In the genomic region with DNA sequence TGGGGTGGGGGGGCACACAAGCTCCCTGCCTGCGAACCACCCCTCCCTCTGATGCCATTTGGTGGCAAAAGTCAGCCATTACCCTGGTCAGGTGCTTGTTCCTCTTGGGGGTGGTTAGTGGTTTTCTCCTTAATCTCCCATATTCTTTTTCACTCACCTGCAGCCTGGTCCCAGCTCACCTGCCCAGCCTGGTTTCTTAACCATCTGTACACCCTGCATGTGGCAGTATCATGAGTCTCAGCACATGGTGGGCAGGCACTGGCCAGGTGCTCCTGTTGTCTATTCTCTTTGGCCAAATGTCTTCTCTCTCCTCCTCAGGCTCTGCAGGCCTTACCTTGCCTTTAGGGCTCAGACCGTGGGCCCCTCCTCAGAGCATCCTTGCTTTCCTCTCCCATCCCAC, we compare ENCODE assay signal across 14 cellular contexts. TPM values are rescaled to one million over a fixed set of nuclear protein-coding genes. Genes with fewer than 3 reads are reported as not detected.
DNase-seq lines count a peak whose midpoint lies in the region; ATAC-seq, FAIRE-seq and TF ChIP-seq lines count a peak whose summit lies in the region.
"Had no signal": no experiment of that assay in that cellular context is flagged by ENCODE, and none has a peak within 500 bp of the region (broad histone marks: within the 10 kb centered on the region; RNA-seq: fewer than 3 reads in every experiment).

No MANE protein-coding gene starts in this region.

- H3K36me3 ChIP-seq in smooth muscle cell (ENCODE audit: low read depth) = no peaks in the 10 kb centered on the region

- no peak for ATAC-seq in esophagus mucosa

- POLR2A ChIA-PET in RWPE1 (lab: Yijun Ruan, JAX; ENCODE audit: low non-redundant PET) = no interaction called here

- CTCF ChIA-PET in RWPE1 (lab: Yijun Ruan, JAX) = interaction anchor here (0.6 kb wide), 1 partner anchor 215 kb away, joined by 3 read pairs; no protein-coding TSS in a partner anchor

- H2AFZ ChIP-seq in smooth muscle cell (ENCODE audit: low read depth) = no peak overlapping the region

- DNase-seq in activated CD8-positive, alpha-beta memory T cell treated with anti-CD3 and anti-CD28 coated beads for 24 hours = peak; percentile 54
- no peak for DNase-seq in activated CD8-positive, alpha-beta memory T cell treated with anti-CD3 and anti-CD28 coated beads, Interleukin-2, amount 50 U/mL, for 4 hours
- DNase-seq in RWPE1 (ENCODE audit: low spot score) (no peak), epithelial cell of prostate (ENCODE audit: low read depth, low spot score) (no peak), smooth muscle cell (lab: John Stamatoyannopoulos, UW; ENCODE audit: unreplicated experiment) (no peak), D721Med (ENCODE audit: insufficient read length, low spot score) (no peak), kidney glomerular epithelial cell (lab: John Stamatoyannopoulos, UW) (no peak)
- DNase-seq: ACHN; effector CD8-positive, alpha-beta T cell; NCI-H187 treated with DMSO at 0.1 percent for 48 hours; stimulated activated CD8-positive, alpha-beta memory T cell treated with anti-CD3 and anti-CD28 coated beads, Interleukin-4, amount 100 ng/mL, for 48 hours had no signal

- H3K4me3 ChIP-seq in smooth muscle cell = no peak overlapping the region
- H3K4me3 ChIP-seq: mucosa of descending colon had no signal

- no peak for FAIRE-seq in D721Med (lab: Jason Lieb, UNC)
- FAIRE-seq: HTR-8/SVneo had no signal

- no peaks in the 10 kb centered on the region for H4K20me1 ChIP-seq in smooth muscle cell (ENCODE audit: low read depth)

- TF ChIP-seq CTCF in RWPE1 (conservative IDR thresholded peaks at IDR 0.05; ENCODE audit: low read depth) (no peak), smooth muscle cell (IDR thresholded peaks at IDR 0.05; ENCODE audit: borderline replicate concordance, insufficient read depth, poor library complexity, severe bottlenecking) (no peak), D721Med (IDR thresholded peaks at IDR 0.05; ENCODE audit: insufficient read depth, missing control alignments) (no peak)

- H3K27me3 ChIP-seq in smooth muscle cell (ENCODE audit: low read depth) = no peaks in the 10 kb centered on the region

- H3F3A ChIP-seq in smooth muscle cell (ENCODE audit: low read depth) = peaks cover 24% of the 10 kb centered on the region

- H3K79me2 ChIP-seq in smooth muscle cell (ENCODE audit: low read depth) = no peaks in the 10 kb centered on the region

- H3K9ac ChIP-seq in smooth muscle cell (ENCODE audit: low read depth) = no peak overlapping the region

- H3K4me1 ChIP-seq in smooth muscle cell (ENCODE audit: low read depth) = peaks cover 28% of the 10 kb centered on the region

- H3K27ac ChIP-seq in RWPE1 (peak overlapping the region; percentile 99), epithelial cell of prostate (peak overlapping the region; percentile 100), smooth muscle cell (ENCODE audit: low read depth) (peak overlapping the region; percentile 99)

- H3K9me3 ChIP-seq in smooth muscle cell (replicated peaks; ENCODE audit: low read depth) = no peaks in the 10 kb centered on the region
- H3K9me3 ChIP-seq: mucosa of descending colon had no signal

- WGBS in smooth muscle cell (ENCODE audit: low lambda C conversion rate) = 100% methylated on average over 2 of the region's 2 CpGs

- H3K4me2 ChIP-seq in smooth muscle cell = no peak overlapping the region

RNA-seq across cellular contexts. Expression of a gene that starts 30.5 kb away (rescaled TPM):
- total RNA-seq in smooth muscle cell (23.4 and 34.2 TPM in 2 replicates), esophagus mucosa (99.2 TPM)
- polyA plus RNA-seq in smooth muscle cell = 31.0 and 32.6 TPM in 2 replicates

RNA-seq across cellular contexts. Expression of a gene that starts 54.9 kb away (rescaled TPM):
- total RNA-seq in smooth muscle cell (50.8 and 83.5 TPM in 2 replicates), esophagus mucosa (33.9 TPM)
- 38.4 and 48.7 TPM in 2 replicates for polyA plus RNA-seq in smooth muscle cell
